Comparison of ENCODE assay signal across 29 cellular contexts in the genomic region with DNA sequence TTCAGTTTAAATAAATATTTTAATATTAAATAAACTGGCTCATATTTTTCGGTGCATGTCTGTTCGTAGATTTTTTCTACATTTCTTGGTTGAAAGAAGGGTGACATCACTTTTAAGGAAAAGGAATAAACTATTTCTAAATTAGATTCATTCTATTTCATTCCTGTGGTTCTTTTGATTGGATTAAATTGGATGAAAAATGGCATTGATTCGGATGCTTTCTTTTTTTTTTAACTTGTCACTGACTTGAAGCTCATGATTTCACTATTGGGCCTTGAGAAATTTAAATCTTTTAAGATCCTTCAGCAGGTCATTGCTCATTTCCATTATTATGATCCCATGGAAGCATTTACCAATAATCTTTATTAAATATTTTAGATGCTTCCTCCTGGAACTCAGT.
"Had no signal": no experiment of that assay in that cellular context is flagged by ENCODE, and none has a peak within 500 bp of the region (broad histone marks: within the 10 kb centered on the region; RNA-seq: fewer than 3 reads in every experiment).

No MANE protein-coding gene starts in this region.

- H3K4me1 ChIP-seq: body of pancreas, breast epithelium had no signal

- H3K36me3 ChIP-seq: brain microvascular endothelial cell, breast epithelium had no signal

- H3K9me3 ChIP-seq: body of pancreas, breast epithelium had no signal

- ATAC-seq: activated CD4-positive, alpha-beta T cell treated with anti-CD3 and anti-CD28 coated beads for 36 hours; activated CD8-positive, alpha-beta memory T cell treated with anti-CD3 and anti-CD28 coated beads, Interleukin-2, amount 10 ng/mL, durations not matched to agents 7 days and 5 days; activated CD8-positive, alpha-beta T cell treated with anti-CD3 and anti-CD28 coated beads, Interleukin-2, amount 10 ng/mL, durations not matched to agents 7 days and 5 days; activated naive CD8-positive, alpha-beta T cell treated with anti-CD3 and anti-CD28 coated beads, Interleukin-2, amount 50 U/mL, for 24 hours; body of pancreas had no signal

- H3K27ac ChIP-seq: body of pancreas, brain microvascular endothelial cell, breast epithelium, VCaP had no signal

- DNase-seq: activated B cell treated with CpG ODN at 0.5 μM for 24 hours; activated CD4-positive, alpha-beta memory T cell treated with anti-CD3 and anti-CD28 coated beads, Interleukin-2, amount 10 ng/mL, durations not matched to agents 7 days and 5 days; activated CD4-positive, alpha-beta T cell treated with anti-CD3 and anti-CD28 coated beads for 1 hour; activated CD4-positive, alpha-beta T cell treated with anti-CD3 and anti-CD28 coated beads for 36 hours; activated CD4-positive, alpha-beta T cell treated with anti-CD3 and anti-CD28 coated beads for 48 hours; activated CD4-positive, alpha-beta T cell treated with anti-CD3 and anti-CD28 coated beads, Interleukin-2, amount 10 ng/mL, durations not matched to agents 7 days and 5 days; activated CD4-positive, alpha-beta T cell treated with anti-CD3 and anti-CD28 coated beads, Interleukin-2, amount 50 U/mL, for 48 hours; activated CD8-positive, alpha-beta memory T cell treated with anti-CD3 and anti-CD28 coated beads for 24 hours; activated CD8-positive, alpha-beta memory T cell treated with anti-CD3 and anti-CD28 coated beads, Interleukin-2, amount 10 ng/mL, durations not matched to agents 7 days and 5 days; activated CD8-positive, alpha-beta memory T cell treated with anti-CD3 and anti-CD28 coated beads, Interleukin-2, amount 50 U/mL, for 48 hours; activated CD8-positive, alpha-beta T cell treated with anti-CD3 and anti-CD28 coated beads, Interleukin-2, amount 10 ng/mL, durations not matched to agents 7 days and 5 days; activated effector memory CD4-positive, alpha-beta T cell treated with Interleukin-2 at 50 U/mL for 16 hours; activated gamma-delta T cell; activated naive CD4-positive, alpha-beta T cell treated with anti-CD3 and anti-CD28 coated beads, Interleukin-2, amount 10 ng/mL, durations not matched to agents 7 days and 5 days; activated naive CD4-positive, alpha-beta T cell treated with Interleukin-2 at 50 U/mL for 16 hours; activated naive CD8-positive, alpha-beta T cell treated with anti-CD3 and anti-CD28 coated beads, Interleukin-2, amount 10 ng/mL, durations not matched to agents 7 days and 5 days; activated naive CD8-positive, alpha-beta T cell treated with anti-CD3 and anti-CD28 coated beads, Interleukin-2, amount 50 U/mL, for 24 hours; activated T-cell treated with anti-CD3 and anti-CD28 coated beads, Interleukin-2, amount 50 U/mL, for 24 hours; activated T-cell treated with anti-CD3 and anti-CD28 coated beads, Interleukin-2, amount 50 U/mL, for 48 hours; amygdala; aorta; body of pancreas; brain microvascular endothelial cell; central memory CD4-positive, alpha-beta T cell; T-helper 1 cell; T-helper 2 cell; T-helper 9 cell had no signal

- H3K27me3 ChIP-seq: body of pancreas, brain microvascular endothelial cell, breast epithelium had no signal

- H3K4me3 ChIP-seq: body of pancreas, breast epithelium had no signal
